Comparison of ENCODE assay signal across 7 cellular contexts in the genomic region with DNA sequence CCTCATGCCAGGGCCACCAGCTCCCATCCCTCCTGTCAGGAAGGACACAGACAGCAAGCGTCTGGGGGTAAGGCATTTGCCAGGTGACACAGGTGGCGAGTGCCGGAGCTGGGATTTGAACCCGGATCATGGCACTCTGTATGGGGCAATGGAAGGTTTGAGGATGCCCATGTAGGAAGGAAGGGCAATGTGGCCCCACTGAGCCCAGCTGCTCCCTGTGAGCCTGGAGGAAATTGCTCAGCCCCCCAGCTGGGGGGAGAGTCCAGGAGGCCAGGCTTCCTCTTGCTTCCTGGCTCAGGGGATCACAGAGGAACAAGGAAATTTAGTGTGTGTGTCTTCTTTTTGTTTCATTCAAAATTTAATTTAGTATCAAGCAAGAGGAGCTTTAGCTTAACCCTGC. TPM values are rescaled to one million over a fixed set of nuclear protein-coding genes. Genes with fewer than 3 reads are reported as not detected.
"Had no signal": no experiment of that assay in that cellular context is flagged by ENCODE, and none has a peak within 500 bp of the region (broad histone marks: within the 10 kb centered on the region; RNA-seq: fewer than 3 reads in every experiment).

No MANE protein-coding gene starts in this region.

RNA-seq across cellular contexts. Expression of a gene that starts 2.1 kb away (rescaled TPM):
- total RNA-seq: LHCN-M2, MCF 10A, NCI-H460, PC-9, SJCRH30, SK-MEL-5, T-cell had no signal
